ENCODE assay signal across 8 cellular contexts in genomic region chr1:226549094-226549936, GRCh38. TPM values are rescaled to one million over a fixed set of nuclear protein-coding genes. Genes with fewer than 3 reads are reported as not detected.
DNase-seq lines count a peak whose midpoint lies in the region; ATAC-seq and TF ChIP-seq lines count a peak whose summit lies in the region.

No MANE protein-coding gene starts in this region.

- H2AFZ ChIP-seq in IMR-90 (replicated peaks; ENCODE audit: low read length, poor library complexity): peak overlapping the region; percentile 61

- no peak for DNase-seq in CD14-positive monocyte (ENCODE audit: low spot score)
- DNase-seq in IMR-90: no peak
- DNase-seq in astrocyte of the hippocampus (ENCODE audit: low read depth, low spot score): peak; percentile 11
- DNase-seq in mesendoderm: no peak
- no peak for DNase-seq in vagina (ENCODE audit: extremely low spot score in 2 of 2)
- DNase-seq in SKM-1 treated with dmso at 0.1 percent for 144 hours (lab: John Stamatoyannopoulos, UW; ENCODE audit: unreplicated experiment): no peak
- no peak for DNase-seq in activated effector memory CD4-positive, alpha-beta T cell treated with anti-CD3 and anti-CD28 coated beads, Interleukin-2, amount 50 U/mL, for 16 hours

- no peaks in the 10 kb centered on the region for H3K79me2 ChIP-seq in mesendoderm (ENCODE audit: control insufficient read depth, insufficient read depth, low read length)

- TF ChIP-seq CTCF in CD14-positive monocyte (IDR thresholded peaks at IDR 0.05) (no peak), IMR-90 (conservative IDR thresholded peaks at IDR 0.05; ENCODE audit: low read depth, low read length) (no peak), vagina (IDR thresholded peaks at IDR 0.05) (no peak)

- peaks cover 21% of the 10 kb centered on the region for H3K4me1 Mint-ChIP-seq in CD14-positive monocyte

- H3K14ac ChIP-seq in IMR-90 (replicated peaks; ENCODE audit: low read depth, low read length): no peak overlapping the region

- intact Hi-C loops in CD14-positive monocyte (cut with micrococcal nuclease) (no loop called here), IMR-90 (cut with micrococcal nuclease) (loop anchor here (2.0 to 10.0 kb wide), 3 partner anchors 78 to 887 kb away; no protein-coding TSS in a partner anchor), vagina (cut with DNase I) (loop anchor here (2.0 to 5.0 kb wide), 2 partner anchors 58 to 279 kb away; no protein-coding TSS in a partner anchor)

- H3K27ac ChIP-seq in IMR-90 (ENCODE audit: insufficient read depth, low read length) (no peak overlapping the region), mesendoderm (ENCODE audit: low read depth, low read length) (no peak overlapping the region), vagina (peak overlapping the region; percentile 69)

- H3K4me3 ChIP-seq in IMR-90 (ENCODE audit: insufficient read depth, low read depth, low read length) (no peak overlapping the region; the same call in 1 of the 2 replicates), mesendoderm (ENCODE audit: low read length) (no peak overlapping the region), vagina (peak overlapping the region; percentile 46 to 69)

- H4K5ac ChIP-seq in IMR-90 (ENCODE audit: low read depth, low read length): no peak overlapping the region
- no peak overlapping the region for H4K5ac ChIP-seq in mesendoderm (ENCODE audit: low read length)

- no peaks in the 10 kb centered on the region for H3K79me1 ChIP-seq in IMR-90 (ENCODE audit: low read depth in 1 of 2, low read length in 2 of 2)
- H3K79me1 ChIP-seq in mesendoderm (ENCODE audit: low read length): no peaks in the 10 kb centered on the region

- H3K27me3 Mint-ChIP-seq in CD14-positive monocyte (ENCODE audit: low read depth in 3 of 3): peaks cover 44 to 61% (median 61%) of the 10 kb centered on the region in 3 donors

- TF ChIP-seq RAD21 in IMR-90 (IDR thresholded peaks at IDR 0.05; ENCODE audit: low read length): no peak

- peak overlapping the region; percentile 70 to 89 for H3K4me3 Mint-ChIP-seq in CD14-positive monocyte

- ATAC-seq in IMR-90 (ENCODE audit: low read depth) (no peak), HG03039 (IDR thresholded peaks at IDR 0.05; ENCODE audit: unreplicated experiment) (no peak)

- H3K4ac ChIP-seq in IMR-90 (ENCODE audit: low read depth, low read length) (no peak overlapping the region), mesendoderm (ENCODE audit: low read depth, low read length) (no peak overlapping the region)

- dilution Hi-C loops in IMR-90 (cut with HindIII; ENCODE audit: low sequenced_read_pairs, unreplicated experiment): no loop called here

- H3K4me1 ChIP-seq in IMR-90 (ENCODE audit: control insufficient read depth, insufficient read depth, low read length) (peaks cover 2% of the 10 kb centered on the region; the same call in 1 of the 2 replicates), mesendoderm (ENCODE audit: control insufficient read depth, low read depth, low read length) (peaks cover 3% of the 10 kb centered on the region), vagina (peaks cover 24% of the 10 kb centered on the region)

- peaks cover 0 to 5% (median 2%) of the 10 kb centered on the region in 7 donors for H3K9me3 Mint-ChIP-seq in CD14-positive monocyte

- H3K9me1 ChIP-seq in IMR-90 (ENCODE audit: insufficient read depth, low read length): no peaks in the 10 kb centered on the region

- H3K18ac ChIP-seq in IMR-90 (ENCODE audit: low read depth, low read length): no peak overlapping the region
- peak overlapping the region; percentile 32 for H3K18ac ChIP-seq in mesendoderm (ENCODE audit: low read length)

- H3K36me3 ChIP-seq in IMR-90 (ENCODE audit: control insufficient read depth, insufficient read depth, low read length) (no peaks in the 10 kb centered on the region), mesendoderm (ENCODE audit: control insufficient read depth, insufficient read depth, low read length) (no peaks in the 10 kb centered on the region), vagina (no peaks in the 10 kb centered on the region)

- TF ChIP-seq POLR2A in IMR-90 (IDR thresholded peaks at IDR 0.05; ENCODE audit: low read depth, low read length): no peak
- TF ChIP-seq POLR2A in vagina (IDR thresholded peaks at IDR 0.05): no peak

- H2AK5ac ChIP-seq in IMR-90 (ENCODE audit: low read depth, low read length) (no peak overlapping the region), mesendoderm (ENCODE audit: low read length) (no peak overlapping the region)

- H3K27ac Mint-ChIP-seq in CD14-positive monocyte: no peak overlapping the region

- no peak overlapping the region for H2AK9ac ChIP-seq in IMR-90 (replicated peaks; ENCODE audit: low read depth, low read length, poor library complexity)

- H2BK120ac ChIP-seq in IMR-90 (ENCODE audit: low read depth, low read length): no peak overlapping the region
- no peak overlapping the region for H2BK120ac ChIP-seq in mesendoderm (ENCODE audit: low read depth, low read length)

- H3K56ac ChIP-seq in IMR-90 (ENCODE audit: extremely low read depth, insufficient read depth, low read length) (no peak overlapping the region), mesendoderm (ENCODE audit: low read length) (peak overlapping the region; percentile 79)

- peaks cover 0 to 3% of the 10 kb centered on the region in 2 donors for H3K36me3 Mint-ChIP-seq in CD14-positive monocyte

- 4% methylated on average over 16 of the region's 73 CpGs; no CpG with 5 or more reads in 1 of the 2 experiments for WGBS in IMR-90 (ENCODE audit: extremely low coverage in 2 of 2, insufficient read length in 1 of 2), 2 experiments
- WGBS in mesendoderm (ENCODE audit: extremely low coverage, insufficient coverage, low lambda C conversion rate): no CpG with 5 or more reads among the region's 73 CpGs

- H4K8ac ChIP-seq in IMR-90 (ENCODE audit: low read depth in 2 of 2, low read length in 2 of 2): no peak overlapping the region
- H4K8ac ChIP-seq in mesendoderm (ENCODE audit: low read depth, low read length): no peak overlapping the region

- H3K4me2 ChIP-seq in IMR-90 (ENCODE audit: low read depth, low read length): no peak overlapping the region; the same call in 1 of the 2 replicates
- H3K4me2 ChIP-seq in mesendoderm (ENCODE audit: low read length): peak overlapping the region; percentile 4

- POLR2A ChIA-PET in IMR-90 (lab: Charles Lee; ENCODE audit: unreplicated experiment): no interaction called here

- in situ Hi-C loops in IMR-90 (cut with MboI; ENCODE audit: low sequenced_read_pairs): no loop called here

- H3K27me3 ChIP-seq in IMR-90 (ENCODE audit: control insufficient read depth, insufficient read depth, low read length): peaks cover 61% of the 10 kb centered on the region
- H3K27me3 ChIP-seq in mesendoderm (ENCODE audit: insufficient read depth, low read length, poor library complexity): peaks cover 7% of the 10 kb centered on the region
- H3K27me3 ChIP-seq in vagina: no peaks in the 10 kb centered on the region

- no peaks in the 10 kb centered on the region for H3K9me3 ChIP-seq in IMR-90 (ENCODE audit: control insufficient read depth, insufficient read depth, low read length)
- no peaks in the 10 kb centered on the region for H3K9me3 ChIP-seq in vagina

- no peak overlapping the region for H4K91ac ChIP-seq in IMR-90 (ENCODE audit: insufficient read depth, low read depth, low read length)

- no TSS peak for BruUV-seq in IMR-90 (replicated peaks; lab: Mats Ljungman, UMichigan)

- H2BK5ac ChIP-seq in IMR-90 (ENCODE audit: low read depth, low read length, poor library complexity, severe bottlenecking): no peak overlapping the region
- no peak overlapping the region for H2BK5ac ChIP-seq in mesendoderm (ENCODE audit: low read length)

- no peak overlapping the region for H2BK20ac ChIP-seq in IMR-90 (ENCODE audit: low read depth, low read length)

- H2BK15ac ChIP-seq in IMR-90 (ENCODE audit: low read depth, low read length): no peak overlapping the region
- H2BK15ac ChIP-seq in mesendoderm (replicated peaks; ENCODE audit: low read depth): no peak overlapping the region

- no peaks in the 10 kb centered on the region; the same call in 1 of the 2 replicates for H4K20me1 ChIP-seq in IMR-90 (ENCODE audit: insufficient read depth, low read length)

- H3K9ac ChIP-seq in IMR-90 (ENCODE audit: low read depth, low read length) (no peak overlapping the region), mesendoderm (ENCODE audit: low read length) (peak overlapping the region; percentile 19)

- CTCF ChIA-PET in IMR-90 (lab: Yijun Ruan, JAX): no interaction called here

- H3K23ac ChIP-seq in IMR-90 (ENCODE audit: low read depth, low read length) (no peak overlapping the region), mesendoderm (ENCODE audit: low read length) (peak overlapping the region; percentile 68)

TF ChIP-seq in IMR-90, 13 proteins besides CTCF, POLR2A, EP300 and RAD21 (continues in another document):
- TF ChIP-seq CEBPB (IDR thresholded peaks at IDR 0.05; ENCODE audit: low read depth, low read length) (no peak), NFE2L2 (IDR thresholded peaks at IDR 0.05; ENCODE audit: low read depth, low read length) (no peak), BHLHE40 (IDR thresholded peaks at IDR 0.05; ENCODE audit: low read depth, low read length) (no peak), MAZ (IDR thresholded peaks at IDR 0.05; ENCODE audit: borderline replicate concordance, low read depth, low read length) (no peak), SMC3 (IDR thresholded peaks at IDR 0.05; ENCODE audit: low read depth, low read length) (no peak), CHD1 (IDR thresholded peaks at IDR 0.05; ENCODE audit: low read depth, low read length) (no peak), ELK1 (IDR thresholded peaks at IDR 0.05; ENCODE audit: borderline replicate concordance, low read depth, low read length) (no peak), RCOR1 (IDR thresholded peaks at IDR 0.05; ENCODE audit: insufficient replicate concordance, low read length) (no peak), MAFK (IDR thresholded peaks at IDR 0.05; ENCODE audit: low read depth, low read length) (no peak), MXI1 (IDR thresholded peaks at IDR 0.05; ENCODE audit: borderline replicate concordance, low read depth, low read length) (no peak), FOS (IDR thresholded peaks at IDR 0.05; ENCODE audit: low read depth, low read length) (no peak)

RNA-seq across cellular contexts. Expression of gene STUM, which starts 0.8 kb away (rescaled TPM):
- polyA plus RNA-seq in CD14-positive monocyte: not detected
- total RNA-seq in IMR-90 (2012; rRNA removed): not detected in 2 replicates
- not detected in 2 replicates for polyA plus RNA-seq in IMR-90 (2012; rRNA removed)
- not detected in 2 replicates for polyA plus RNA-seq in IMR-90 (2012; cell fraction: cytosol; rRNA removed)
- not detected in 2 replicates for polyA plus RNA-seq in IMR-90 (2012; cell fraction: nucleus; rRNA removed; ENCODE audit: low replicate concordance)
- polyA plus RNA-seq in mesendoderm (2013, experiment 1 of 2): 0.25 TPM
- 0.22 TPM for polyA plus RNA-seq in mesendoderm (2013, experiment 2 of 2)
- total RNA-seq in vagina: 6.4 TPM

Comparison
In these comparisons a context has a peak if more than half of its experiments do, and no peak if none do; other contexts are left out.
1. H3K4me3 ChIP-seq: peak in vagina (2 of 2); none in IMR-90 (single experiment) and mesendoderm (single experiment).
2. intact Hi-C loops: an anchor here in IMR-90 (2.0 to 10.0 kb wide) and vagina (2.0 to 5.0 kb wide); none called in CD14-positive monocyte.